11 cellular contexts compared by ENCODE assay signal in genomic region chrX:9997524-9997923, GRCh38. TPM values are rescaled to one million over a fixed set of nuclear protein-coding genes. Genes with fewer than 3 reads are reported as not detected.
DNase-seq lines count a peak whose midpoint lies in the region; ATAC-seq, FAIRE-seq and TF ChIP-seq lines count a peak whose summit lies in the region.
"Had no signal": no experiment of that assay in that cellular context is flagged by ENCODE, and none has a peak within 500 bp of the region (broad histone marks: within the 10 kb centered on the region; RNA-seq: fewer than 3 reads in every experiment).

No MANE protein-coding gene starts in this region.

- intact Hi-C loops in ovary (cut with DNase I): loop anchor here (2.0 to 5.0 kb wide), 2 partner anchors 120 to 121 kb away; no protein-coding TSS in a partner anchor

- no peaks in the 10 kb centered on the region for H3K36me3 ChIP-seq in ovary

- TF ChIP-seq POLR2A in ovary (IDR thresholded peaks at IDR 0.05) (no peak), GM18505 (IDR thresholded peaks at IDR 0.05; ENCODE audit: borderline replicate concordance, extremely low read depth, insufficient read depth, insufficient read length) (no peak)

- TF ChIP-seq EP300 in ovary (IDR thresholded peaks at IDR 0.05): no peak

- TF ChIP-seq CTCF in ovary (IDR thresholded peaks at IDR 0.05): no peak

- ATAC-seq in GM18511 (IDR thresholded peaks at IDR 0.05; ENCODE audit: unreplicated experiment): peak; percentile 70
- peak; percentile 72 for ATAC-seq in HG02885 (IDR thresholded peaks at IDR 0.05; ENCODE audit: poor library complexity, unreplicated experiment)
- no peak for ATAC-seq in GM18505 (IDR thresholded peaks at IDR 0.05; ENCODE audit: unreplicated experiment)
- no peak for ATAC-seq in HG03159 (IDR thresholded peaks at IDR 0.05; ENCODE audit: unreplicated experiment)

- no peak overlapping the region for H3K4me3 ChIP-seq in ovary

- WGBS in ovary, 3 donors: 86 to 90% (median 86%) methylated on average over 8 of the region's 8 CpGs

- peak; percentile 72 for DNase-seq in activated CD8-positive, alpha-beta memory T cell treated with anti-CD3 and anti-CD28 coated beads, Interleukin-2, amount 50 U/mL, for 48 hours
- peak; percentile 73 for DNase-seq in stimulated activated CD4-positive, alpha-beta T cell treated with anti-CD3 and anti-CD28 coated beads, Interleukin-4, amount 100 ng/mL, for 24 hours
- DNase-seq in ovary (no peak), HTR-8/SVneo (ENCODE audit: insufficient read length, low spot score) (no peak)
- DNase-seq: NCI-H1417 had no signal

- no peaks in the 10 kb centered on the region for H3K4me1 ChIP-seq in ovary (ENCODE audit: insufficient read depth)

- no peak overlapping the region for H3K27ac ChIP-seq in ovary

- no peaks in the 10 kb centered on the region for H3K9me3 ChIP-seq in ovary

- FAIRE-seq in HTR-8/SVneo (lab: Jason Lieb, UNC): no peak
- FAIRE-seq: RCC 7860 had no signal

- no peaks in the 10 kb centered on the region for H3K27me3 ChIP-seq in ovary

RNA-seq across cellular contexts. Expression of gene CLDN34, which starts 30.4 kb away (rescaled TPM):
- under 1 TPM in 5 of 7 donors, not detected in 2; 0.45 to 0.82 (median 0.57) TPM for total RNA-seq in ovary
- polyA plus RNA-seq in ovary: under 1 TPM in 1 of 2 donors, not detected in 1; 0.12 TPM
- total RNA-seq: skeletal muscle tissue had no signal

Comparison
In these comparisons a context has a peak if more than half of its experiments do, and no peak if none do; other contexts are left out.
1. ATAC-seq: peak in GM18511 (single experiment) and HG02885 (single experiment); none in GM18505 (single experiment) and HG03159 (single experiment).
2. DNase-seq: peak in activated CD8-positive, alpha-beta memory T cell treated with anti-CD3 and anti-CD28 coated beads, Interleukin-2, amount 50 U/mL, for 48 hours (single experiment) and stimulated activated CD4-positive, alpha-beta T cell treated with anti-CD3 and anti-CD28 coated beads, Interleukin-4, amount 100 ng/mL, for 24 hours (single experiment); none in ovary (0 of 5) and HTR-8/SVneo (single experiment).